1 cellular context compared by ENCODE assay signal in the genomic region with DNA sequence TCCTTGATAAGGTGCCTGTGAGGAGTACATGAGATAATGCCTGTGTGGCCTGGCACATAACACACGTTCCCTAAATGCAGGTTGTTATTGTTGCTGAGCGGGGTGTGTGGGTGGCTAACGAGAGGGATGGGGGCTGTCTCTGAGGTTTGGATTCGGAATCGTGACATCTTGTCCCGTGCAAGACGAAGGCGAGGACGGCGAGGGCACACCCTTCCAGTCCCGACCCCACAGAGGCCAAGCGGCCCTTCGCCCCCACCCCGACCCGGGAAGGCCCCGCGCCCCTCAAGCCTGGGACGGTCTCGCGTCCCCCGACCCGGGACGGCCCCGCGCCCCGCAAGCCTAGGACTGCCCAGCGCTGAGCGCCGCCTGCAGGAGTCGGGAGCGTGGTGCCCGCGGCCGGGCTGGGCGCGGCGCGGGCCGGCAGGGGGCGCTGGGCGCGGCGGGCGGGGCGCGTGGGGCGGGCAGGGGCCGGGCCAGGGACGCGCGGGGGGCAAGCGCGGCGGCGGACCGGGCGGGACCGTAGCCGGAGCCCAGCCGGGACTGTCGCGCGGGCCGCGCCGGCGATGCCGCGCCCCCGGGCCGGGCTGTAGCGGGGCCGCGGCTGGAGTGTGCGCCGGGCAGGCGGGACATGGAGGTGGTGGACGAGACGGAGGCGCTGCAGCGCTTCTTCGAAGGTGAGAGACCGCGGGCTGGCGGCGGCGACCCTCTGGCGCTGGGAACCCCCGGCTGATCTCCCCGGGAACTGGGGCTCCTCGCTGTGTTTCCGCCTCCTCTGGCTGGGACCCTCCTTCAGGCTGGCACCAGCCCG.
TF ChIP-seq lines count a peak whose summit lies in the region.

A gene (plus strand): TSS at position 520 of the 808 bp plus-strand sequence. CDS start 109 bp downstream, at position 629.

TF ChIP-seq in neural cell, 6 proteins besides CTCF, POLR2A, EP300 and RAD21 (continued from another document):
- TF ChIP-seq, protein P1, sequence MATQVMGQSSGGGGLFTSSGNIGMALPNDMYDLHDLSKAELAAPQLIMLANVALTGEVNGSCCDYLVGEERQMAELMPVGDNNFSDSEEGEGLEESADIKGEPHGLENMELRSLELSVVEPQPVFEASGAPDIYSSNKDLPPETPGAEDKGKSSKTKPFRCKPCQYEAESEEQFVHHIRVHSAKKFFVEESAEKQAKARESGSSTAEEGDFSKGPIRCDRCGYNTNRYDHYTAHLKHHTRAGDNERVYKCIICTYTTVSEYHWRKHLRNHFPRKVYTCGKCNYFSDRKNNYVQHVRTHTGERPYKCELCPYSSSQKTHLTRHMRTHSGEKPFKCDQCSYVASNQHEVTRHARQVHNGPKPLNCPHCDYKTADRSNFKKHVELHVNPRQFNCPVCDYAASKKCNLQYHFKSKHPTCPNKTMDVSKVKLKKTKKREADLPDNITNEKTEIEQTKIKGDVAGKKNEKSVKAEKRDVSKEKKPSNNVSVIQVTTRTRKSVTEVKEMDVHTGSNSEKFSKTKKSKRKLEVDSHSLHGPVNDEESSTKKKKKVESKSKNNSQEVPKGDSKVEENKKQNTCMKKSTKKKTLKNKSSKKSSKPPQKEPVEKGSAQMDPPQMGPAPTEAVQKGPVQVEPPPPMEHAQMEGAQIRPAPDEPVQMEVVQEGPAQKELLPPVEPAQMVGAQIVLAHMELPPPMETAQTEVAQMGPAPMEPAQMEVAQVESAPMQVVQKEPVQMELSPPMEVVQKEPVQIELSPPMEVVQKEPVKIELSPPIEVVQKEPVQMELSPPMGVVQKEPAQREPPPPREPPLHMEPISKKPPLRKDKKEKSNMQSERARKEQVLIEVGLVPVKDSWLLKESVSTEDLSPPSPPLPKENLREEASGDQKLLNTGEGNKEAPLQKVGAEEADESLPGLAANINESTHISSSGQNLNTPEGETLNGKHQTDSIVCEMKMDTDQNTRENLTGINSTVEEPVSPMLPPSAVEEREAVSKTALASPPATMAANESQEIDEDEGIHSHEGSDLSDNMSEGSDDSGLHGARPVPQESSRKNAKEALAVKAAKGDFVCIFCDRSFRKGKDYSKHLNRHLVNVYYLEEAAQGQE (IDR thresholded peaks at IDR 0.05; ENCODE audit: borderline replicate concordance), result no peak
